ENCODE assay signal across 15 cellular contexts in genomic region chr7:151348970-151349369, GRCh38. TPM values are rescaled to one million over a fixed set of nuclear protein-coding genes. Genes with fewer than 3 reads are reported as not detected.
A peak's percentile ranks its signal among the peaks of the same experiment; 100 is the strongest.
DNase-seq lines count a peak whose midpoint lies in the region; ATAC-seq and TF ChIP-seq lines count a peak whose summit lies in the region.
"Had no signal": no experiment of that assay in that cellular context is flagged by ENCODE, and none has a peak within 500 bp of the region (broad histone marks: within the 10 kb centered on the region; RNA-seq: fewer than 3 reads in every experiment).

No MANE protein-coding gene starts in this region.

- no peaks in the 10 kb centered on the region for H3K9me3 Mint-ChIP-seq in activated naive CD4-positive, alpha-beta T cell treated with anti-CD3 and anti-CD28 coated beads for 36 hours
- no peaks in the 10 kb centered on the region for H3K9me3 Mint-ChIP-seq in Caco-2 (ENCODE audit: unreplicated experiment)
- H3K9me3 Mint-ChIP-seq: endodermal cell had no signal

- intact Hi-C loops in activated naive CD4-positive, alpha-beta T cell treated with anti-CD3 and anti-CD28 coated beads for 36 hours (cut with micrococcal nuclease) = loop anchor here (10.0 kb wide), 1 partner anchor 734 kb away; no protein-coding TSS in a partner anchor
- intact Hi-C loops in Caco-2 (cut with micrococcal nuclease; ENCODE audit: unreplicated experiment) = no loop called here

- H4K20me1 ChIP-seq in hepatocyte (ENCODE audit: insufficient read depth, poor library complexity, severe bottlenecking) = no peaks in the 10 kb centered on the region

- H3K27me3 ChIP-seq in hepatocyte = no peaks in the 10 kb centered on the region
- no peaks in the 10 kb centered on the region for H3K27me3 ChIP-seq in subcutaneous abdominal adipose tissue (ENCODE audit: control insufficient read depth in 5 of 5, insufficient read depth in 4 of 5, low read length in 5 of 5)
- H3K27me3 ChIP-seq in Caco-2 (replicated peaks; ENCODE audit: control insufficient read depth, insufficient read depth, low read length) = no peaks in the 10 kb centered on the region
- no peaks in the 10 kb centered on the region for H3K27me3 ChIP-seq in HAP-1 (ENCODE audit: low read depth)
- H3K27me3 ChIP-seq: SJSA1 had no signal

- POLR2A ChIA-PET in Caco-2 (lab: Charles Lee) = no interaction called here

- no peaks in the 10 kb centered on the region for H3K36me3 ChIP-seq in hepatocyte (replicated peaks; ENCODE audit: insufficient read depth, low read depth)
- peaks cover 30 to 69% (median 53%) of the 10 kb centered on the region in 5 donors for H3K36me3 ChIP-seq in subcutaneous abdominal adipose tissue (ENCODE audit: control insufficient read depth in 5 of 5, insufficient read depth in 5 of 5, low read length in 5 of 5)
- H3K36me3 ChIP-seq in Caco-2 (ENCODE audit: control insufficient read depth, insufficient read depth, low read length) = peaks cover 3% of the 10 kb centered on the region
- peaks cover 41% of the 10 kb centered on the region for H3K36me3 ChIP-seq in HAP-1 (replicated peaks)

- BruUV-seq in Caco-2 (replicated peaks; lab: Mats Ljungman, UMichigan) = no TSS peak

- peak overlapping the region in 1 of 5 donors; percentile 51 for H3K9ac ChIP-seq in subcutaneous abdominal adipose tissue (ENCODE audit: low read length in 5 of 5)

- no peak for ATAC-seq in T-helper 17 cell

- peak overlapping the region; percentile 98 for H3K27ac Mint-ChIP-seq in activated naive CD4-positive, alpha-beta T cell treated with anti-CD3 and anti-CD28 coated beads for 36 hours
- H3K27ac Mint-ChIP-seq in T-helper 17 cell (peak overlapping the region; percentile 99), Caco-2 (ENCODE audit: unreplicated experiment) (no peak overlapping the region)
- H3K27ac Mint-ChIP-seq: endodermal cell had no signal

- in situ Hi-C loops in HAP-1 (cut with MboI; ENCODE audit: low sequenced_read_pairs) = no loop called here

- DNase-seq in activated naive CD4-positive, alpha-beta T cell treated with anti-CD3 and anti-CD28 coated beads for 36 hours = no peak
- no peak for DNase-seq in activated naive CD4-positive, alpha-beta T cell (lab: John Stamatoyannopoulos, UW)
- DNase-seq in T-helper 17 cell (no peak), hepatocyte (ENCODE audit: low spot score) (no peak), NCI-H226 (no peak), Caco-2 (no peak), HAP-1 (ENCODE audit: low spot score in 2 of 2) (no peak)
- DNase-seq: activated CD4-positive, alpha-beta T cell treated with anti-CD3 and anti-CD28 coated beads for 4 hours; anterior cingulate cortex; endodermal cell; mesenchymal stem cell; NCI-H1105; NCI-H524 treated with DMSO at 0.1 percent for 48 hours had no signal

- TF ChIP-seq CTCF in hepatocyte (IDR thresholded peaks at IDR 0.05; ENCODE audit: poor library complexity) = no peak
- no peak for TF ChIP-seq CTCF in Caco-2 (IDR thresholded peaks at IDR 0.05; ENCODE audit: insufficient read depth in 1 of 2, low read depth in 1 of 2, low read length in 1 of 2, severe bottlenecking in 1 of 2, unreplicated experiment in 1 of 2)

- no peak overlapping the region for H3K4me2 ChIP-seq in hepatocyte

- 94% methylated on average over 4 of the region's 4 CpGs for WGBS in hepatocyte (ENCODE audit: low lambda C conversion rate, missing lambda C conversion rate)

- peak overlapping the region; percentile 78 for H3K4me3 Mint-ChIP-seq in activated naive CD4-positive, alpha-beta T cell treated with anti-CD3 and anti-CD28 coated beads for 36 hours
- peak overlapping the region; percentile 89 for H3K4me3 Mint-ChIP-seq in T-helper 17 cell
- H3K4me3 Mint-ChIP-seq in Caco-2 (ENCODE audit: unreplicated experiment) = no peak overlapping the region
- H3K4me3 Mint-ChIP-seq: endodermal cell had no signal

- CTCF ChIA-PET in activated naive CD4-positive, alpha-beta T cell treated with anti-CD3 and anti-CD28 coated beads for 36 hours (lab: Charles Lee) = interaction anchor here (11.9 kb wide), 1 partner anchor 31 kb away, joined by 208 read pairs; no protein-coding TSS in a partner anchor
- CTCF ChIA-PET in Caco-2 (lab: Charles Lee) = no interaction called here

- no peaks in the 10 kb centered on the region for H3K9me3 ChIP-seq in T-helper 17 cell (ENCODE audit: control insufficient read depth, low read length, poor library complexity, severe bottlenecking)
- no peaks in the 10 kb centered on the region for H3K9me3 ChIP-seq in hepatocyte (ENCODE audit: low read depth)
- no peaks in the 10 kb centered on the region for H3K9me3 ChIP-seq in subcutaneous abdominal adipose tissue (ENCODE audit: control insufficient read depth in 5 of 5, low read length in 5 of 5)
- no peaks in the 10 kb centered on the region for H3K9me3 ChIP-seq in Caco-2
- H3K9me3 ChIP-seq in HAP-1 = no peaks in the 10 kb centered on the region
- H3K9me3 ChIP-seq: SJSA1 had no signal

- peaks cover 58% of the 10 kb centered on the region for H3K4me1 Mint-ChIP-seq in activated naive CD4-positive, alpha-beta T cell treated with anti-CD3 and anti-CD28 coated beads for 36 hours (ENCODE audit: low read depth)
- H3K4me1 Mint-ChIP-seq in T-helper 17 cell = peaks cover 33% of the 10 kb centered on the region
- H3K4me1 Mint-ChIP-seq in Caco-2 (ENCODE audit: low read depth, unreplicated experiment) = peaks cover 23% of the 10 kb centered on the region
- H3K4me1 Mint-ChIP-seq: endodermal cell had no signal

- H3K27me3 Mint-ChIP-seq in activated naive CD4-positive, alpha-beta T cell treated with anti-CD3 and anti-CD28 coated beads for 36 hours (ENCODE audit: low read depth) = no peaks in the 10 kb centered on the region
- H3K27me3 Mint-ChIP-seq in T-helper 17 cell = no peaks in the 10 kb centered on the region
- no peaks in the 10 kb centered on the region for H3K27me3 Mint-ChIP-seq in Caco-2 (ENCODE audit: insufficient read depth, unreplicated experiment)

- H3K4me1 ChIP-seq in hepatocyte (ENCODE audit: insufficient read depth) = peaks cover 14% of the 10 kb centered on the region
- peaks cover 3 to 28% (median 20%) of the 10 kb centered on the region in 5 donors for H3K4me1 ChIP-seq in subcutaneous abdominal adipose tissue (ENCODE audit: control insufficient read depth in 5 of 5, insufficient read depth in 5 of 5, low read length in 5 of 5)
- H3K4me1 ChIP-seq in Caco-2 = peaks cover 35% of the 10 kb centered on the region
- H3K4me1 ChIP-seq in HAP-1 = no peaks in the 10 kb centered on the region; the same call in 1 of the 2 replicates

- no peak overlapping the region for H2AFZ ChIP-seq in hepatocyte

- H3K79me2 ChIP-seq in hepatocyte = peaks cover 14% of the 10 kb centered on the region

- no peak overlapping the region for H3K4me3 ChIP-seq in hepatocyte
- no peak overlapping the region for H3K4me3 ChIP-seq in subcutaneous abdominal adipose tissue (ENCODE audit: low read depth in 1 of 5, low read length in 5 of 5)
- H3K4me3 ChIP-seq in Caco-2 (ENCODE audit: low read depth, low read length) = no peak overlapping the region
- no peak overlapping the region for H3K4me3 ChIP-seq in HAP-1
- H3K4me3 ChIP-seq: SJSA1 had no signal

- H3K9me2 ChIP-seq in hepatocyte (replicated peaks; ENCODE audit: insufficient read depth) = no peaks in the 10 kb centered on the region

- H3K36me3 Mint-ChIP-seq in activated naive CD4-positive, alpha-beta T cell treated with anti-CD3 and anti-CD28 coated beads for 36 hours (ENCODE audit: low read depth) = peaks cover 17% of the 10 kb centered on the region
- peaks cover 4% of the 10 kb centered on the region for H3K36me3 Mint-ChIP-seq in T-helper 17 cell (ENCODE audit: low read depth)
- peaks cover 55% of the 10 kb centered on the region for H3K36me3 Mint-ChIP-seq in Caco-2 (ENCODE audit: insufficient read depth, unreplicated experiment)

- peak overlapping the region; percentile 54 for H3K27ac ChIP-seq in hepatocyte
- peak overlapping the region; percentile 75 for H3K27ac ChIP-seq in subcutaneous abdominal adipose tissue (ENCODE audit: low read depth, low read length)
- H3K27ac ChIP-seq: SJSA1 had no signal

RNA-seq across cellular contexts. Expression of gene NUB1, which starts 7.4 kb away (rescaled TPM):
- total RNA-seq in activated naive CD4-positive, alpha-beta T cell treated with anti-CD3 and anti-CD28 coated beads for 36 hours = 10 to 100 TPM; 46.6 to 50.3 TPM
- total RNA-seq in T-helper 17 cell (10 to 100 TPM; 71.9 to 87.2 TPM), hepatocyte (38.6 and 42.5 TPM in 2 replicates), Caco-2 (2022) (51.6 and 54.6 TPM in 2 replicates)
- 22.6 and 28.4 TPM in 2 replicates for polyA plus RNA-seq in hepatocyte
